1 cellular context compared by ENCODE assay signal in the genomic region with DNA sequence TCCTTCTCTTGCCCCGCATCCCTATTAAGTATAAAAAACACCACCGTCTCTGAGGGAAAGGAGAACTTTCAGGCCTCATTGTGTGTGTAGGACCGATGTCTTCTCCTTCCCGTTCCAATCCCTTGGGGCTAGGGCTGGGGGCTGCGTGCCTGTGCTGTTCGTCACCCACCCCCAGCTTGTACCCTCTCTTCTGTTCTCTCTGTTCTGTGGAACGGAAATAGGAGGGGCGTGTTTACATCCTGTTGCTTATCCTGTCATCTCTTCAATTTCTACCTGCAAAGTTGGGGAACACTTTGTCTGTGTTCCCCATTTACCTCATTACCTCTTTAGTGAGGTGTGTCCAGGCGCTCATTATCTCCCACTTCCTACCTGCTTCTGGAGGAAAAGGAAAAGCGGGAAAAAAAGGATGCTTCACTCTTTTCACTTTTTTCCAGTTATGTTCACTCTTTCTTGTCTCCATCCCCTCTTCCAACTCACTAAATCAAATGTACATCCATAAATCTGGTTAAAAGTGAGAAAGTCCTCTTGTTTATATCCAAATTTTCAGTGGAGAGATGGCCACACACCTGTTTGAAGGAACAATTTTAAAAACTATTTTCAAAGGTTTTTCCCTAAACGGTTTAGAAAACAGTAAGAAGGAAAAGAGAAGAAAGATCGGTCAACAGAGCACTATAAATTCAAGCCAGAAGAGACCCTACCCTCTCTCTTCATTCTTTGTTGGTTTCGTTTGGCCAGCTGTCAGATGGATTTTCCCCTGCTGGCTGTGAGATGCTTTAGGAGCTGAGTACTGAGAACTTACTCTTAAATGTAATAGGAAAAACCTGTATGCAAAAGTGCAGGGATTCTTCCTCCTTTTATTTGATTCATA.
TF ChIP-seq lines count a peak whose summit lies in the region.

No MANE protein-coding gene starts in this region.

TF ChIP-seq in HepG2, 621 proteins besides CTCF, POLR2A, EP300 and RAD21 (continued from another document and continues in another):
- TF ChIP-seq PATZ1 (CRISPR knock-in tag; IDR thresholded peaks at IDR 0.05) (peak; percentile 85), ZNF670 (CRISPR knock-in tag; IDR thresholded peaks at IDR 0.05; ENCODE audit: borderline replicate concordance) (no peak), MTA3 (CRISPR knock-in tag; IDR thresholded peaks at IDR 0.05) (no peak), HNF4G (IDR thresholded peaks at IDR 0.05; ENCODE audit: borderline replicate concordance, low read depth, low read length) (no peak), HNF4G (CRISPR knock-in tag; IDR thresholded peaks at IDR 0.05; ENCODE audit: borderline replicate concordance, low read depth) (no peak), ZEB1 (IDR thresholded peaks at IDR 0.05; ENCODE audit: insufficient replicate concordance, low read depth) (no peak), MBNL3 (CRISPR knock-in tag; conservative IDR thresholded peaks at IDR 0.05) (no peak), KAT8 (CRISPR knock-in tag; IDR thresholded peaks at IDR 0.05) (0 out of 2 replicates have a peak, but pooled peaks have one; percentile 25), POLR2AphosphoS5 (IDR thresholded peaks at IDR 0.05; ENCODE audit: low read depth, low read length) (no peak), BRD4 (CRISPR knock-in tag; IDR thresholded peaks at IDR 0.05) (no peak), RARA (CRISPR knock-in tag; IDR thresholded peaks at IDR 0.05) (0 out of 2 replicates have a peak, but pooled peaks have one; percentile 10), ZBTB10 (CRISPR knock-in tag; IDR thresholded peaks at IDR 0.05; ENCODE audit: borderline replicate concordance) (peak; percentile 66; the same call in 1 of the 2 replicates), SOX13 (IDR thresholded peaks at IDR 0.05) (no peak), SOX13 (CRISPR knock-in tag; conservative IDR thresholded peaks at IDR 0.05 in 1 of 2, IDR thresholded peaks at IDR 0.05 in 1 of 2) (peak in 1 of 2 experiments; percentile 51; a peak in 1 of 4 replicates), RAD51 (IDR thresholded peaks at IDR 0.05; ENCODE audit: borderline replicate concordance) (no peak), ZNF12 (CRISPR knock-in tag; IDR thresholded peaks at IDR 0.05) (peak; percentile 27; the same call in 1 of the 2 replicates), ZBTB7A (CRISPR knock-in tag; IDR thresholded peaks at IDR 0.05) (peak; percentile 87), SP5 (CRISPR knock-in tag; IDR thresholded peaks at IDR 0.05; ENCODE audit: borderline replicate concordance, low read depth) (peak; percentile 94), ZC3H4 (CRISPR knock-in tag; IDR thresholded peaks at IDR 0.05; ENCODE audit: borderline replicate concordance) (peak; percentile 21; the same call in 1 of the 2 replicates), ZNF430 (CRISPR knock-in tag; IDR thresholded peaks at IDR 0.05) (no peak), ZFP37 (CRISPR knock-in tag; IDR thresholded peaks at IDR 0.05; ENCODE audit: borderline replicate concordance) (0 out of 2 replicates have a peak, but pooled peaks have one; percentile 56), ZNF30 (CRISPR knock-in tag; IDR thresholded peaks at IDR 0.05) (no peak), ZFP62 (CRISPR knock-in tag; IDR thresholded peaks at IDR 0.05) (no peak), FOXA3 (CRISPR knock-in tag; IDR thresholded peaks at IDR 0.05) (peak; percentile 81), GPN1 (CRISPR knock-in tag; IDR thresholded peaks at IDR 0.05; ENCODE audit: borderline replicate concordance) (no peak), ISL2 (CRISPR knock-in tag; IDR thresholded peaks at IDR 0.05) (0 out of 2 replicates have a peak, but pooled peaks have one; percentile 14), MLLT10 (CRISPR knock-in tag; IDR thresholded peaks at IDR 0.05) (no peak), ZFP1 (CRISPR knock-in tag; IDR thresholded peaks at IDR 0.05) (no peak), CCAR2 (optimal IDR thresholded peaks at IDR 0.05; ENCODE audit: low read depth, low read length) (no peak), ZNF790 (CRISPR knock-in tag; IDR thresholded peaks at IDR 0.05; ENCODE audit: borderline replicate concordance) (no peak), DPF2 (CRISPR knock-in tag; IDR thresholded peaks at IDR 0.05; ENCODE audit: borderline replicate concordance, low read depth) (0 out of 2 replicates have a peak, but pooled peaks have one; percentile 34), TEAD3 (CRISPR knock-in tag; optimal IDR thresholded peaks at IDR 0.05; ENCODE audit: borderline replicate concordance) (peak; percentile 54), SCMH1 (CRISPR knock-in tag; IDR thresholded peaks at IDR 0.05; ENCODE audit: borderline replicate concordance) (no peak), SETDB1 (CRISPR knock-in tag; IDR thresholded peaks at IDR 0.05; ENCODE audit: borderline replicate concordance) (no peak), ZNF576 (CRISPR knock-in tag; IDR thresholded peaks at IDR 0.05) (no peak), FOXA1 (IDR thresholded peaks at IDR 0.05) (no peak), FOXA1 (CRISPR knock-in tag; IDR thresholded peaks at IDR 0.05) (peak; percentile 54), ETV5 (CRISPR knock-in tag; IDR thresholded peaks at IDR 0.05; ENCODE audit: borderline replicate concordance) (peak; percentile 97), FOSL2 (CRISPR knock-in tag; IDR thresholded peaks at IDR 0.05) (peak; percentile 78), ZSCAN31 (CRISPR knock-in tag; IDR thresholded peaks at IDR 0.05; ENCODE audit: low read depth) (no peak), FOXK2 (IDR thresholded peaks at IDR 0.05) (peak; percentile 7; the same call in 1 of the 2 replicates), SMAD9 (CRISPR knock-in tag; IDR thresholded peaks at IDR 0.05) (no peak), ELF3 (CRISPR knock-in tag; IDR thresholded peaks at IDR 0.05) (peak; percentile 59), FOXK1 (CRISPR knock-in tag; IDR thresholded peaks at IDR 0.05; ENCODE audit: borderline replicate concordance, low read depth) (peak; percentile 49; the same call in 1 of the 2 replicates), NCOA2 (CRISPR knock-in tag; IDR thresholded peaks at IDR 0.05) (0 out of 2 replicates have a peak, but pooled peaks have one; percentile 27), ZNF841 (CRISPR knock-in tag; IDR thresholded peaks at IDR 0.05; ENCODE audit: borderline replicate concordance) (no peak), ZNF746 (CRISPR knock-in tag; IDR thresholded peaks at IDR 0.05) (no peak)
- TF ChIP-seq, protein P1, sequence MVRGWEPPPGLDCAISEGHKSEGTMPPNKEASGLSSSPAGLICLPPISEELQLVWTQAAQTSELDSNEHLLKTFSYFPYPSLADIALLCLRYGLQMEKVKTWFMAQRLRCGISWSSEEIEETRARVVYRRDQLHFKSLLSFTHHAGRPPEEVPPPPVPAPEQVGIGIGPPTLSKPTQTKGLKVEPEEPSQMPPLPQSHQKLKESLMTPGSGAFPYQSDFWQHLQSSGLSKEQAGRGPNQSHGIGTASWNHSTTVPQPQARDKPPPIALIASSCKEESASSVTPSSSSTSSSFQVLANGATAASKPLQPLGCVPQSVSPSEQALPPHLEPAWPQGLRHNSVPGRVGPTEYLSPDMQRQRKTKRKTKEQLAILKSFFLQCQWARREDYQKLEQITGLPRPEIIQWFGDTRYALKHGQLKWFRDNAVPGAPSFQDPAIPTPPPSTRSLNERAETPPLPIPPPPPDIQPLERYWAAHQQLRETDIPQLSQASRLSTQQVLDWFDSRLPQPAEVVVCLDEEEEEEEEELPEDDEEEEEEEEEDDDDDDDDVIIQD (CRISPR knock-in tag; IDR thresholded peaks at IDR 0.05; ENCODE audit: low read depth): peak; percentile 10; the same call in 1 of the 2 replicates
- TF ChIP-seq, protein P2, sequence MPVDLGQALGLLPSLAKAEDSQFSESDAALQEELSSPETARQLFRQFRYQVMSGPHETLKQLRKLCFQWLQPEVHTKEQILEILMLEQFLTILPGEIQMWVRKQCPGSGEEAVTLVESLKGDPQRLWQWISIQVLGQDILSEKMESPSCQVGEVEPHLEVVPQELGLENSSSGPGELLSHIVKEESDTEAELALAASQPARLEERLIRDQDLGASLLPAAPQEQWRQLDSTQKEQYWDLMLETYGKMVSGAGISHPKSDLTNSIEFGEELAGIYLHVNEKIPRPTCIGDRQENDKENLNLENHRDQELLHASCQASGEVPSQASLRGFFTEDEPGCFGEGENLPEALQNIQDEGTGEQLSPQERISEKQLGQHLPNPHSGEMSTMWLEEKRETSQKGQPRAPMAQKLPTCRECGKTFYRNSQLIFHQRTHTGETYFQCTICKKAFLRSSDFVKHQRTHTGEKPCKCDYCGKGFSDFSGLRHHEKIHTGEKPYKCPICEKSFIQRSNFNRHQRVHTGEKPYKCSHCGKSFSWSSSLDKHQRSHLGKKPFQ (CRISPR knock-in tag; IDR thresholded peaks at IDR 0.05; ENCODE audit: insufficient replicate concordance): no peak
- TF ChIP-seq, protein P3, sequence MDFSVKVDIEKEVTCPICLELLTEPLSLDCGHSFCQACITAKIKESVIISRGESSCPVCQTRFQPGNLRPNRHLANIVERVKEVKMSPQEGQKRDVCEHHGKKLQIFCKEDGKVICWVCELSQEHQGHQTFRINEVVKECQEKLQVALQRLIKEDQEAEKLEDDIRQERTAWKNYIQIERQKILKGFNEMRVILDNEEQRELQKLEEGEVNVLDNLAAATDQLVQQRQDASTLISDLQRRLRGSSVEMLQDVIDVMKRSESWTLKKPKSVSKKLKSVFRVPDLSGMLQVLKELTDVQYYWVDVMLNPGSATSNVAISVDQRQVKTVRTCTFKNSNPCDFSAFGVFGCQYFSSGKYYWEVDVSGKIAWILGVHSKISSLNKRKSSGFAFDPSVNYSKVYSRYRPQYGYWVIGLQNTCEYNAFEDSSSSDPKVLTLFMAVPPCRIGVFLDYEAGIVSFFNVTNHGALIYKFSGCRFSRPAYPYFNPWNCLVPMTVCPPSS (IDR thresholded peaks at IDR 0.05): no peak
- TF ChIP-seq, protein P4, sequence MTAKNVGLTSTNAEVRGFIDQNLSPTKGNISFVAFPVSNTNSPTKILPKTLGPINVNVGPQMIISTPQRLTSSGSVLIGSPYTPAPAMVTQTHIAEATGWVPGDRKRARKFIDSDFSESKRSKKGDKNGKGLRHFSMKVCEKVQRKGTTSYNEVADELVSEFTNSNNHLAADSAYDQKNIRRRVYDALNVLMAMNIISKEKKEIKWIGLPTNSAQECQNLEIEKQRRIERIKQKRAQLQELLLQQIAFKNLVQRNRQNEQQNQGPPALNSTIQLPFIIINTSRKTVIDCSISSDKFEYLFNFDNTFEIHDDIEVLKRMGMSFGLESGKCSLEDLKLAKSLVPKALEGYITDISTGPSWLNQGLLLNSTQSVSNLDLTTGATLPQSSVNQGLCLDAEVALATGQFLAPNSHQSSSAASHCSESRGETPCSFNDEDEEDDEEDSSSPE (CRISPR knock-in tag; IDR thresholded peaks at IDR 0.05): no peak
- TF ChIP-seq, protein P5, sequence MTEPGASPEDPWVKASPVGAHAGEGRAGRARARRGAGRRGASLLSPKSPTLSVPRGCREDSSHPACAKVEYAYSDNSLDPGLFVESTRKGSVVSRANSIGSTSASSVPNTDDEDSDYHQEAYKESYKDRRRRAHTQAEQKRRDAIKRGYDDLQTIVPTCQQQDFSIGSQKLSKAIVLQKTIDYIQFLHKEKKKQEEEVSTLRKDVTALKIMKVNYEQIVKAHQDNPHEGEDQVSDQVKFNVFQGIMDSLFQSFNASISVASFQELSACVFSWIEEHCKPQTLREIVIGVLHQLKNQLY (CRISPR knock-in tag; IDR thresholded peaks at IDR 0.05): peak; percentile 69; the same call in 1 of the 2 replicates
- TF ChIP-seq, protein P6, sequence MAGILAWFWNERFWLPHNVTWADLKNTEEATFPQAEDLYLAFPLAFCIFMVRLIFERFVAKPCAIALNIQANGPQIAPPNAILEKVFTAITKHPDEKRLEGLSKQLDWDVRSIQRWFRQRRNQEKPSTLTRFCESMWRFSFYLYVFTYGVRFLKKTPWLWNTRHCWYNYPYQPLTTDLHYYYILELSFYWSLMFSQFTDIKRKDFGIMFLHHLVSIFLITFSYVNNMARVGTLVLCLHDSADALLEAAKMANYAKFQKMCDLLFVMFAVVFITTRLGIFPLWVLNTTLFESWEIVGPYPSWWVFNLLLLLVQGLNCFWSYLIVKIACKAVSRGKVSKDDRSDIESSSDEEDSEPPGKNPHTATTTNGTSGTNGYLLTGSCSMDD (CRISPR knock-in tag; IDR thresholded peaks at IDR 0.05): no peak
- TF ChIP-seq, protein P7, sequence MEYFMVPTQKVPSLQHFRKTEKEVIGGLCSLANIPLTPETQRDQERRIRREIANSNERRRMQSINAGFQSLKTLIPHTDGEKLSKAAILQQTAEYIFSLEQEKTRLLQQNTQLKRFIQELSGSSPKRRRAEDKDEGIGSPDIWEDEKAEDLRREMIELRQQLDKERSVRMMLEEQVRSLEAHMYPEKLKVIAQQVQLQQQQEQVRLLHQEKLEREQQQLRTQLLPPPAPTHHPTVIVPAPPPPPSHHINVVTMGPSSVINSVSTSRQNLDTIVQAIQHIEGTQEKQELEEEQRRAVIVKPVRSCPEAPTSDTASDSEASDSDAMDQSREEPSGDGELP (IDR thresholded peaks at IDR 0.05; ENCODE audit: borderline replicate concordance, low read depth): 0 out of 2 replicates have a peak, but pooled peaks have one; percentile 10
